Comparison of ENCODE assay signal across 27 cellular contexts in the genomic region with DNA sequence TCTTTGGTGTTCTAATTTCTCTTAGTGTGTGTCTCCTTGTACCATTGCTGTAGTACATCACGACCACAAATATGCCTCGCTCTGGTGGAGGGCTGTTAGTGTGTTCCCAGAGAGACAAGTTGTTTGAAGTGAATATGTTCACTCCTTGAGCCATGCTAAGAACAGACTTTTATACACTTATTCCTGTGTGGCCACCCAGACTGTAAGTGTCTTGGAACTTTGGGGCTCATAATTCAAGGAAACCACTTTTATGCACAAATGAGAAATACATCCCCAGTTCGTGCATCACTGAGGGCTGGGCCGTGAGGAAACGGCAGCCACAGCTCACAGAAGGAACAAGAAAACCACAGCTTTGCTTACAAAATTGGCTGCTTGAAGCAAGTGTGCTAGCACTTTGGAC.
DNase-seq lines count a peak whose midpoint lies in the region; ATAC-seq, FAIRE-seq and TF ChIP-seq lines count a peak whose summit lies in the region.
"Had no signal": no experiment of that assay in that cellular context is flagged by ENCODE, and none has a peak within 500 bp of the region (broad histone marks: within the 10 kb centered on the region; RNA-seq: fewer than 3 reads in every experiment).

No MANE protein-coding gene starts in this region.

- no peaks in the 10 kb centered on the region for H3K9me3 ChIP-seq in BLaER1
- H3K9me3 ChIP-seq in SJSA1 (replicated peaks) = no peaks in the 10 kb centered on the region
- no peaks in the 10 kb centered on the region for H3K9me3 ChIP-seq in pancreas
- H3K9me3 ChIP-seq: breast epithelium, gastroesophageal sphincter had no signal

- H3K4me2 ChIP-seq in BLaER1 = peak overlapping the region; percentile 29

- H3K27me3 ChIP-seq in BLaER1 (no peaks in the 10 kb centered on the region), SJSA1 (replicated peaks) (no peaks in the 10 kb centered on the region), pancreas (no peaks in the 10 kb centered on the region)
- H3K27me3 ChIP-seq: breast epithelium, gastroesophageal sphincter had no signal

- no peak for ATAC-seq in pancreas
- ATAC-seq: activated CD4-positive, alpha-beta T cell treated with anti-CD3 and anti-CD28 coated beads for 36 hours; gastroesophageal sphincter; naive thymus-derived CD8-positive, alpha-beta T cell; Panc1 had no signal

- WGBS in pancreas, 2 donors = 62 to 71% methylated on average over 5 of the region's 5 CpGs

- intact Hi-C loops in pancreas (cut with DNase I) = no loop called here

- no peak overlapping the region for H3K9ac ChIP-seq in BLaER1

- H3K27ac ChIP-seq in BLaER1 (no peak overlapping the region), SJSA1 (peak overlapping the region; percentile 15; the same call in 1 of the 2 replicates), pancreas (no peak overlapping the region)
- H3K27ac ChIP-seq: breast epithelium, gastroesophageal sphincter had no signal

- H3K36me3 ChIP-seq in BLaER1 (no peaks in the 10 kb centered on the region), SJSA1 (no peaks in the 10 kb centered on the region), pancreas (no peaks in the 10 kb centered on the region)
- H3K36me3 ChIP-seq: breast epithelium, gastroesophageal sphincter had no signal

- H3K4me3 ChIP-seq in BLaER1 = no peak overlapping the region
- no peak overlapping the region for H3K4me3 ChIP-seq in GM12865 (ENCODE audit: low read depth, low read length)
- no peak overlapping the region for H3K4me3 ChIP-seq in SJSA1
- H3K4me3 ChIP-seq in pancreas = no peak overlapping the region
- H3K4me3 ChIP-seq: breast epithelium, gastroesophageal sphincter had no signal

- no peak for FAIRE-seq in pancreas (lab: Jason Lieb, UNC)
- FAIRE-seq: H54, small intestine, TTC549 had no signal

- DNase-seq in GM12865 (ENCODE audit: low read depth) (peak; percentile 16), SJSA1 (ENCODE audit: low read depth in 1 of 2, low spot score in 2 of 2) (peak in 1 of 2 experiments; percentile 11), fibroblast of peridontal ligament (ENCODE audit: extremely low read depth) (peak; percentile 82), germinal center (ENCODE audit: low spot score) (no peak), NCI-H2029 treated with DMSO at 0.1 percent for 48 hours (lab: John Stamatoyannopoulos, UW) (no peak), pancreas (no peak)
- DNase-seq: activated CD4-positive, alpha-beta T cell treated with anti-CD3 and anti-CD28 coated beads for 36 hours; AML-193; CD8-positive, alpha-beta memory T cell; effector CD8-positive, alpha-beta T cell; erythroblast; islet precursor cell; midbrain; naive thymus-derived CD8-positive, alpha-beta T cell; NCI-H1105 treated with DMSO at 0.1 percent for 48 hours; NCI-H2029; occipital lobe; SHP77 treated with DMSO at 0.1 percent for 48 hours; small intestine; stimulated activated CD4-positive, alpha-beta T cell treated with anti-CD3 and anti-CD28 coated beads, Interleukin-2, amount 100 ng/mL, for 24 hours; trophoblast cell had no signal

- no peak for TF ChIP-seq CTCF in GM12865 (IDR thresholded peaks at IDR 0.05; ENCODE audit: insufficient read depth, low read depth, low read length, missing control alignments)
- no peak for TF ChIP-seq CTCF in pancreas (IDR thresholded peaks at IDR 0.05)

- H4K20me1 ChIP-seq in BLaER1 = no peaks in the 10 kb centered on the region

- peaks cover 6% of the 10 kb centered on the region for H3K4me1 ChIP-seq in BLaER1
- peaks cover 37% of the 10 kb centered on the region for H3K4me1 ChIP-seq in SJSA1 (replicated peaks)
- H3K4me1 ChIP-seq in pancreas = no peaks in the 10 kb centered on the region
- H3K4me1 ChIP-seq: breast epithelium, gastroesophageal sphincter had no signal

Comparison
In these comparisons a context has a peak if more than half of its experiments do, and no peak if none do; other contexts are left out.
1. DNase-seq: peak in GM12865 (single experiment) and fibroblast of peridontal ligament (single experiment); none in germinal center (single experiment), NCI-H2029 treated with DMSO at 0.1 percent for 48 hours (single experiment) and pancreas (0 of 6).